In genomic region chr6:76565932-76566331, GRCh38 we compare ENCODE assay signal across 1 cellular context.
TF ChIP-seq lines count a peak whose summit lies in the region.

No MANE protein-coding gene starts in this region.

TF ChIP-seq in WTC11, 78 proteins besides CTCF, POLR2A, EP300 and RAD21:
- TF ChIP-seq ESRRA (CRISPR knock-in tag; IDR thresholded peaks at IDR 0.05; ENCODE audit: borderline replicate concordance) (no peak), ZNF425 (CRISPR knock-in tag; conservative IDR thresholded peaks at IDR 0.05) (0 out of 2 replicates have a peak, but pooled peaks have one; percentile 25), PRRX2 (CRISPR knock-in tag; IDR thresholded peaks at IDR 0.05) (peak; percentile 29; the same call in 1 of the 2 replicates), FOXK1 (CRISPR knock-in tag; IDR thresholded peaks at IDR 0.05) (no peak), EMX1 (CRISPR knock-in tag; IDR thresholded peaks at IDR 0.05) (peak; percentile 73; the same call in 1 of the 2 replicates), ZNF281 (CRISPR knock-in tag; IDR thresholded peaks at IDR 0.05) (no peak)
TF ChIP-seq in WTC11: peak in this region for 3.
